8 cellular contexts compared by ENCODE assay signal in genomic region chr4:38318737-38319455, GRCh38.
DNase-seq lines count a peak whose midpoint lies in the region; ATAC-seq and TF ChIP-seq lines count a peak whose summit lies in the region.

No MANE protein-coding gene starts in this region.

- H3K9me3 ChIP-seq in HAP-1 (no peaks in the 10 kb centered on the region), gastroesophageal sphincter (no peaks in the 10 kb centered on the region)

- in situ Hi-C loops in HAP-1 (cut with MboI; ENCODE audit: low sequenced_read_pairs), result loop anchor here (5.0 kb wide), 1 partner anchor 353 kb away; no protein-coding TSS in a partner anchor

- TF ChIP-seq POLR2A in gastroesophageal sphincter (IDR thresholded peaks at IDR 0.05), result no peak

- no peak for TF ChIP-seq EP300 in gastroesophageal sphincter (IDR thresholded peaks at IDR 0.05)

- H3K36me3 ChIP-seq in HAP-1 (replicated peaks), result no peaks in the 10 kb centered on the region
- no peaks in the 10 kb centered on the region for H3K36me3 ChIP-seq in gastroesophageal sphincter

- peak; percentile 89 for DNase-seq in GDM1 (lab: John Stamatoyannopoulos, UW)
- peak; percentile 88 to 92 for DNase-seq in HAP-1 (ENCODE audit: low spot score in 2 of 2)
- peak; percentile 97 for DNase-seq in M059J (ENCODE audit: low read depth)
- peak; percentile 85 for DNase-seq in SIG-M5 treated with dmso at 0.1 percent for 504 hours (lab: John Stamatoyannopoulos, UW; ENCODE audit: unreplicated experiment)
- peak; percentile 60 for DNase-seq in activated naive CD4-positive, alpha-beta T cell treated with anti-CD3 and anti-CD28 coated beads, Interleukin-2, amount 50 U/mL, for 16 hours
- DNase-seq in non-pigmented ciliary epithelial cell (ENCODE audit: low read depth), result peak; percentile 90

- H3K4me3 ChIP-seq in HAP-1 (no peak overlapping the region), gastroesophageal sphincter (peak overlapping the region; percentile 18 to 43)

- H3K27ac ChIP-seq in gastroesophageal sphincter (peak overlapping the region; percentile 76 to 84 (median 80)), temporal lobe (ENCODE audit: low read depth, low read length) (peak overlapping the region; percentile 69)

- 2 to 6% methylated on average over 13 to 16 of the region's 22 CpGs for WGBS in gastroesophageal sphincter (ENCODE audit: low coverage in 1 of 2), 2 donors

- peak in 1 of 4 experiments; percentile 39 for TF ChIP-seq CTCF in gastroesophageal sphincter (IDR thresholded peaks at IDR 0.05)

- peak; percentile 97 for ATAC-seq in gastroesophageal sphincter

- H3K4me1 ChIP-seq in HAP-1 (peaks cover 14% of the 10 kb centered on the region), gastroesophageal sphincter (peaks cover 2 to 24% (median 12%) of the 10 kb centered on the region in 3 donors)

- no peaks in the 10 kb centered on the region for H3K27me3 ChIP-seq in HAP-1 (ENCODE audit: low read depth)
- no peaks in the 10 kb centered on the region for H3K27me3 ChIP-seq in gastroesophageal sphincter
